ENCODE assay signal across 10 cellular contexts in genomic region chr4:174213734-174214101, GRCh38.
A peak's percentile ranks its signal among the peaks of the same experiment; 100 is the strongest.
DNase-seq lines count a peak whose midpoint lies in the region; ATAC-seq and TF ChIP-seq lines count a peak whose summit lies in the region.
"Had no signal": no experiment of that assay in that cellular context is flagged by ENCODE, and none has a peak within 500 bp of the region (broad histone marks: within the 10 kb centered on the region; RNA-seq: fewer than 3 reads in every experiment).

No MANE protein-coding gene starts in this region.

- H3K9me3 Mint-ChIP-seq in CD4-positive, alpha-beta T cell = no peaks in the 10 kb centered on the region
- no peaks in the 10 kb centered on the region for H3K9me3 Mint-ChIP-seq in chondrocyte (ENCODE audit: low read depth)

- H3K9me3 ChIP-seq in CD4-positive, alpha-beta T cell (ENCODE audit: control insufficient read depth, low read length) = no peaks in the 10 kb centered on the region
- H3K9me3 ChIP-seq in neural cell (ENCODE audit: low read length) = no peaks in the 10 kb centered on the region

- peaks cover 57% of the 10 kb centered on the region for H3K4me1 Mint-ChIP-seq in CD4-positive, alpha-beta T cell (ENCODE audit: low read depth)
- H3K4me1 Mint-ChIP-seq in chondrocyte (ENCODE audit: low read depth) = peaks cover 41% of the 10 kb centered on the region

- H3K79me2 ChIP-seq in neural cell (replicated peaks; ENCODE audit: insufficient read depth, low read length) = no peaks in the 10 kb centered on the region

- H3K27me3 Mint-ChIP-seq in CD4-positive, alpha-beta T cell = peaks cover 95% of the 10 kb centered on the region
- peaks cover 88% of the 10 kb centered on the region for H3K27me3 Mint-ChIP-seq in chondrocyte (ENCODE audit: low read depth)

- H2AFZ ChIP-seq in neural cell (ENCODE audit: low read depth, low read length) = no peak overlapping the region

- no peak for TF ChIP-seq EP300 in neural cell (conservative IDR thresholded peaks at IDR 0.05; ENCODE audit: poor library complexity, severe bottlenecking)

- intact Hi-C loops in CD4-positive, alpha-beta T cell (cut with DNase I, micrococcal nuclease) = loop anchor here in 1 of 2 experiments (10.0 kb wide), 1 partner anchor 689 kb away; no protein-coding TSS in a partner anchor

- H3K27ac Mint-ChIP-seq in CD4-positive, alpha-beta T cell = no peak overlapping the region
- no peak overlapping the region for H3K27ac Mint-ChIP-seq in chondrocyte (ENCODE audit: unreplicated experiment)

- no peak for TF ChIP-seq RAD21 in neural cell (conservative IDR thresholded peaks at IDR 0.05)

- POLR2A ChIA-PET in CD4-positive, alpha-beta T cell (lab: Charles Lee) = no interaction called here

- H3K4me3 Mint-ChIP-seq in CD4-positive, alpha-beta T cell = peak overlapping the region; percentile 72
- H3K4me3 Mint-ChIP-seq in chondrocyte (ENCODE audit: unreplicated experiment) = peak overlapping the region; percentile 44

- ATAC-seq in CD4-positive, alpha-beta T cell (ENCODE audit: poor library complexity) = no peak
- ATAC-seq in GM21381 (IDR thresholded peaks at IDR 0.05; ENCODE audit: unreplicated experiment) = no peak
- ATAC-seq in HG03280 (IDR thresholded peaks at IDR 0.05; ENCODE audit: unreplicated experiment) = no peak
- no peak for ATAC-seq in HG02678 (IDR thresholded peaks at IDR 0.05; ENCODE audit: unreplicated experiment)
- no peak for ATAC-seq in HG02798 (IDR thresholded peaks at IDR 0.05; ENCODE audit: poor library complexity, unreplicated experiment)

- H3F3A ChIP-seq in neural cell (ENCODE audit: insufficient read depth, low read length, poor library complexity, severe bottlenecking) = no peaks in the 10 kb centered on the region

- H3K9ac ChIP-seq in neural cell (ENCODE audit: low read length) = no peak overlapping the region

- DNase-seq in CD4-positive, alpha-beta T cell = no peak
- DNase-seq in H7 (peak; percentile 31), chondrocyte (ENCODE audit: low spot score) (no peak)
- DNase-seq: DND-41, NCI-H187 treated with DMSO at 0.1 percent for 48 hours had no signal

- CTCF ChIA-PET in CD4-positive, alpha-beta T cell (lab: Charles Lee) = no interaction called here

- H3K4me2 ChIP-seq in neural cell (ENCODE audit: low read length) = no peak overlapping the region

- H3K4me3 ChIP-seq in H7 (ENCODE audit: insufficient read depth, low read depth, low read length) = peak overlapping the region; percentile 32; the same call in 1 of the 2 replicates
- H3K4me3 ChIP-seq in neural cell (ENCODE audit: low read length) = peak overlapping the region; percentile 19

- H3K27me3 ChIP-seq in CD4-positive, alpha-beta T cell (ENCODE audit: control insufficient read depth, insufficient read depth, low read length) = peaks cover 97% of the 10 kb centered on the region
- peaks cover 84% of the 10 kb centered on the region for H3K27me3 ChIP-seq in H7 (ENCODE audit: control insufficient read depth, insufficient read depth, low read length)
- H3K27me3 ChIP-seq in neural cell (ENCODE audit: insufficient read depth, low read depth, low read length) = peaks cover 99% of the 10 kb centered on the region

- H3K27ac ChIP-seq in CD4-positive, alpha-beta T cell (ENCODE audit: low read depth, low read length) = no peak overlapping the region
- H3K27ac ChIP-seq in neural cell (ENCODE audit: low read length) = no peak overlapping the region

- no peaks in the 10 kb centered on the region for H3K36me3 Mint-ChIP-seq in CD4-positive, alpha-beta T cell (ENCODE audit: low read depth)
- peaks cover 6% of the 10 kb centered on the region for H3K36me3 Mint-ChIP-seq in chondrocyte (ENCODE audit: low read depth)

- no peak for TF ChIP-seq CTCF in CD4-positive, alpha-beta T cell (IDR thresholded peaks at IDR 0.05)
- no peak for TF ChIP-seq CTCF in chondrocyte (IDR thresholded peaks at IDR 0.05)
- TF ChIP-seq CTCF in neural cell (IDR thresholded peaks at IDR 0.05; ENCODE audit: poor library complexity, severe bottlenecking) = no peak

- H4K20me1 ChIP-seq in neural cell (ENCODE audit: insufficient read depth) = no peaks in the 10 kb centered on the region

- H3K36me3 ChIP-seq in H7 (replicated peaks; ENCODE audit: control insufficient read depth, insufficient read depth, low read length) = no peaks in the 10 kb centered on the region
- no peaks in the 10 kb centered on the region for H3K36me3 ChIP-seq in neural cell (ENCODE audit: insufficient read depth, low read length)

- no peaks in the 10 kb centered on the region for H3K9me2 ChIP-seq in neural cell (ENCODE audit: insufficient read depth, low read length)

TF ChIP-seq in neural cell, 6 proteins besides CTCF, POLR2A, EP300 and RAD21:
- TF ChIP-seq TAF1 (IDR thresholded peaks at IDR 0.05; ENCODE audit: low read depth) = no peak
- TF ChIP-seq EZH2 (IDR thresholded peaks at IDR 0.05; ENCODE audit: borderline replicate concordance, insufficient read depth, low read length, poor library complexity, severe bottlenecking) = no peak
- no peak for TF ChIP-seq SMC3 (conservative IDR thresholded peaks at IDR 0.05; ENCODE audit: poor library complexity)
- no peak for TF ChIP-seq POLR2AphosphoS5 (IDR thresholded peaks at IDR 0.05)
- no peak for TF ChIP-seq REST (IDR thresholded peaks at IDR 0.05; ENCODE audit: borderline replicate concordance)
- no peak for TF ChIP-seq MXI1 (conservative IDR thresholded peaks at IDR 0.05; ENCODE audit: poor library complexity, severe bottlenecking)
